In genomic region chr1:180154003-180154324, GRCh38 we compare ENCODE assay signal across 8 cellular contexts. TPM values are rescaled to one million over a fixed set of nuclear protein-coding genes. Genes with fewer than 3 reads are reported as not detected.
DNase-seq lines count a peak whose midpoint lies in the region; ATAC-seq and TF ChIP-seq lines count a peak whose summit lies in the region.

No MANE protein-coding gene starts in this region.

- no peak for TF ChIP-seq EP300 in gastroesophageal sphincter (IDR thresholded peaks at IDR 0.05)

- H3K27ac Mint-ChIP-seq in T-helper 17 cell, result peak overlapping the region; percentile 54

- H3K27me3 ChIP-seq in gastroesophageal sphincter, result peaks cover 6% of the 10 kb centered on the region
- no peaks in the 10 kb centered on the region for H3K27me3 ChIP-seq in gastrocnemius medialis

- H3K36me3 ChIP-seq in gastroesophageal sphincter, result no peaks in the 10 kb centered on the region
- H3K36me3 ChIP-seq in gastrocnemius medialis, result no peaks in the 10 kb centered on the region

- H3K9me3 ChIP-seq in T-helper 17 cell (ENCODE audit: control insufficient read depth, low read length, poor library complexity, severe bottlenecking) (no peaks in the 10 kb centered on the region), gastroesophageal sphincter (no peaks in the 10 kb centered on the region), gastrocnemius medialis (no peaks in the 10 kb centered on the region)

- H3K4me1 ChIP-seq in gastroesophageal sphincter (peaks cover 0 to 42% (median 6%) of the 10 kb centered on the region in 3 donors), gastrocnemius medialis (peaks cover 29 to 34% of the 10 kb centered on the region in 2 donors)

- H3K4me3 Mint-ChIP-seq in T-helper 17 cell, result peak overlapping the region; percentile 98

- peak overlapping the region; percentile 86 to 96 (median 92) for H3K27ac ChIP-seq in gastroesophageal sphincter
- peak overlapping the region; percentile 86 to 98 (median 91) for H3K27ac ChIP-seq in gastrocnemius medialis

- intact Hi-C loops in gastrocnemius medialis (cut with DNase I; ENCODE audit: low total_unique reads), result loop anchor here (2.0 kb wide), 2 partner anchors 15 to 277 kb away; partner anchors contain the start of gene TOR1AIP2

- H3K4me1 Mint-ChIP-seq in T-helper 17 cell, result peaks cover 27% of the 10 kb centered on the region

- in situ Hi-C loops in gastrocnemius medialis (cut with MboI; ENCODE audit: low sequenced_read_pairs in 4 of 4) (loop anchor here in 1 of 4 donors (25.0 kb wide), 1 partner anchor 267 kb away; the partner anchor contains the start of genes TOR1AIP1 and TOR1AIP2), GM13977 (cut with MboI; ENCODE audit: low pct_unique_long_range_greater_than_20kb, low sequenced_read_pairs, unreplicated experiment) (no loop called here)

- H3K27me3 Mint-ChIP-seq in T-helper 17 cell, result no peaks in the 10 kb centered on the region

- no peak for TF ChIP-seq CTCF in gastroesophageal sphincter (IDR thresholded peaks at IDR 0.05)
- TF ChIP-seq CTCF in gastrocnemius medialis (IDR thresholded peaks at IDR 0.05 in 4 of 5, conservative IDR thresholded peaks at IDR 0.05 in 1 of 5), result no peak
- TF ChIP-seq CTCF in GM13977 (IDR thresholded peaks at IDR 0.05; ENCODE audit: extremely low read depth, insufficient read depth, missing control alignments), result no peak

- DNase-seq in T-helper 17 cell, result no peak
- no peak for DNase-seq in gastrocnemius medialis
- no peak for DNase-seq in NCI-H2029 treated with DMSO at 0.1 percent for 48 hours (lab: John Stamatoyannopoulos, UW)
- DNase-seq in AG08396 (ENCODE audit: low spot score), result no peak
- DNase-seq in GM13977 (ENCODE audit: low spot score), result no peak

- peak; percentile 3 for ATAC-seq in GM21526 (IDR thresholded peaks at IDR 0.05; ENCODE audit: low FRiP score, unreplicated experiment)
- ATAC-seq in T-helper 17 cell, result no peak
- no peak for ATAC-seq in gastroesophageal sphincter
- ATAC-seq in gastrocnemius medialis, result peak; percentile 6 to 10
- ATAC-seq in HG03095 (IDR thresholded peaks at IDR 0.05; ENCODE audit: unreplicated experiment), result no peak

- H3K36me3 Mint-ChIP-seq in T-helper 17 cell (ENCODE audit: low read depth), result peaks cover 5% of the 10 kb centered on the region

- no peak for TF ChIP-seq POLR2A in gastroesophageal sphincter (IDR thresholded peaks at IDR 0.05)
- no peak for TF ChIP-seq POLR2A in gastrocnemius medialis (IDR thresholded peaks at IDR 0.05)

- WGBS in gastroesophageal sphincter (ENCODE audit: low coverage in 1 of 2), 2 donors, result 5 to 11% methylated on average over 4 to 7 of the region's 7 CpGs

- peak overlapping the region; percentile 83 to 98 for H3K4me3 ChIP-seq in gastroesophageal sphincter
- peak overlapping the region; percentile 69 to 93 (median 76) for H3K4me3 ChIP-seq in gastrocnemius medialis

RNA-seq across cellular contexts. Expression of gene QSOX1, which starts 0.7 kb away (rescaled TPM):
- total RNA-seq in T-helper 17 cell, result 10 to 100 TPM; 22.0 to 25.0 TPM
- total RNA-seq in gastroesophageal sphincter, result 100 to 1,000 TPM in 2 of 4 donors, 10 to 100 TPM in 2; 71.5 to 132 (median 106) TPM
- total RNA-seq in gastrocnemius medialis, result 100 to 1,000 TPM in 2 of 4 donors, 10 to 100 TPM in 2; 65.9 to 124 (median 93.7) TPM

Comparison
In these comparisons a context has a peak if more than half of its experiments do, and no peak if none do; other contexts are left out.
1. ATAC-seq: peak in GM21526 (single experiment) and gastrocnemius medialis (2 of 2); none in T-helper 17 cell (single experiment), gastroesophageal sphincter (single experiment) and HG03095 (single experiment).